ENCODE assay signal across 8 cellular contexts in genomic region chr2:190533968-190534309, GRCh38. TPM values are rescaled to one million over a fixed set of nuclear protein-coding genes. Genes with fewer than 3 reads are reported as not detected.
DNase-seq lines count a peak whose midpoint lies in the region; ATAC-seq and TF ChIP-seq lines count a peak whose summit lies in the region.

No MANE protein-coding gene starts in this region.

- peak overlapping the region; percentile 90 for H3K27ac ChIP-seq in substantia nigra (ENCODE audit: low read depth, low read length, poor library complexity, severe bottlenecking)

- no peak for TF ChIP-seq CTCF in mesothelial cell of epicardium (IDR thresholded peaks at IDR 0.05; ENCODE audit: unreplicated experiment)

- peak overlapping the region; percentile 99 for H3K27ac Mint-ChIP-seq in mesothelial cell of epicardium

- ATAC-seq in GM18511 (IDR thresholded peaks at IDR 0.05; ENCODE audit: unreplicated experiment) (peak; percentile 29), HG02970 (IDR thresholded peaks at IDR 0.05; ENCODE audit: low FRiP score, unreplicated experiment) (peak; percentile 16)

- peak; percentile 29 for DNase-seq in T-helper 22 cell (ENCODE audit: low read depth)
- DNase-seq in central memory CD4-positive, alpha-beta T cell, result peak; percentile 62
- no peak for DNase-seq in mesothelial cell of epicardium (ENCODE audit: low spot score in 2 of 2, unreplicated experiment in 2 of 2)
- peak in 1 of 49 donors; percentile 8 for DNase-seq in substantia nigra (lab: John Stamatoyannopoulos, UW)
- no peak for DNase-seq in DMS153 treated with DMSO at 0.1 percent for 48 hours (lab: John Stamatoyannopoulos, UW; ENCODE audit: unreplicated experiment)
- DNase-seq in occipital lobe (lab: John Stamatoyannopoulos, UW), result no peak

- peaks cover 25% of the 10 kb centered on the region for H3K36me3 Mint-ChIP-seq in mesothelial cell of epicardium

- no peaks in the 10 kb centered on the region for H3K27me3 Mint-ChIP-seq in mesothelial cell of epicardium (ENCODE audit: low read depth)

- peaks cover 15% of the 10 kb centered on the region for H3K9me3 Mint-ChIP-seq in mesothelial cell of epicardium

- H3K4me1 Mint-ChIP-seq in mesothelial cell of epicardium, result peaks cover 59% of the 10 kb centered on the region

- peak overlapping the region; percentile 90 for H3K4me3 Mint-ChIP-seq in mesothelial cell of epicardium

RNA-seq across cellular contexts. Expression of gene NEMP2, which starts 0.6 kb away (rescaled TPM):
- total RNA-seq in mesothelial cell of epicardium, result 17.6 to 21.1 TPM (median 18.9 TPM) in 3 replicates
- 3.4 TPM for total RNA-seq in occipital lobe

Comparison
In these comparisons a context has a peak if more than half of its experiments do, and no peak if none do; other contexts are left out.
1. DNase-seq: peak in T-helper 22 cell (single experiment) and central memory CD4-positive, alpha-beta T cell (single experiment); none in mesothelial cell of epicardium (0 of 2), DMS153 treated with DMSO at 0.1 percent for 48 hours (single experiment) and occipital lobe (single experiment).